In genomic region chr20:63789836-63790571, GRCh38 we compare ENCODE assay signal across 1 cellular context.
A peak's percentile ranks its signal among the peaks of the same experiment; 100 is the strongest.
TF ChIP-seq lines count a peak whose summit lies in the region.

No MANE protein-coding gene starts in this region.

TF ChIP-seq in HepG2, 621 proteins besides CTCF, POLR2A, EP300 and RAD21 (continued from another document):
- TF ChIP-seq PRPF4 (IDR thresholded peaks at IDR 0.05; ENCODE audit: low read depth, low read length, poor library complexity, severe bottlenecking) (peak; percentile 60), POLR2AphosphoS2 (IDR thresholded peaks at IDR 0.05; ENCODE audit: low read depth, low read length) (no peak), HMGA1 (CRISPR knock-in tag; conservative IDR thresholded peaks at IDR 0.05) (no peak), NONO (IDR thresholded peaks at IDR 0.05) (no peak), NONO (CRISPR knock-in tag; conservative IDR thresholded peaks at IDR 0.05) (no peak), CENPX (CRISPR knock-in tag; IDR thresholded peaks at IDR 0.05) (no peak), FOXA3 (CRISPR knock-in tag; IDR thresholded peaks at IDR 0.05) (no peak), ZNF460 (CRISPR knock-in tag; IDR thresholded peaks at IDR 0.05; ENCODE audit: borderline replicate concordance) (no peak), SP140L (CRISPR knock-in tag; IDR thresholded peaks at IDR 0.05; ENCODE audit: borderline replicate concordance) (no peak), ZNF333 (CRISPR knock-in tag; IDR thresholded peaks at IDR 0.05; ENCODE audit: borderline replicate concordance) (peak; percentile 10; the same call in 1 of the 2 replicates), ZNF280D (CRISPR knock-in tag; IDR thresholded peaks at IDR 0.05) (no peak), ZBTB39 (CRISPR knock-in tag; IDR thresholded peaks at IDR 0.05) (0 out of 2 replicates have a peak, but pooled peaks have one; percentile 42), SETDB1 (CRISPR knock-in tag; IDR thresholded peaks at IDR 0.05; ENCODE audit: borderline replicate concordance) (no peak), MAFF (IDR thresholded peaks at IDR 0.05; ENCODE audit: low read depth, low read length) (no peak), ZBTB34 (CRISPR knock-in tag; IDR thresholded peaks at IDR 0.05) (no peak), SP4 (CRISPR knock-in tag; IDR thresholded peaks at IDR 0.05) (0 out of 2 replicates have a peak, but pooled peaks have one; percentile 37), RAD51 (IDR thresholded peaks at IDR 0.05; ENCODE audit: borderline replicate concordance) (no peak), ZFP62 (CRISPR knock-in tag; IDR thresholded peaks at IDR 0.05) (no peak), ZFP36L1 (CRISPR knock-in tag; IDR thresholded peaks at IDR 0.05) (no peak), NAIF1 (CRISPR knock-in tag; IDR thresholded peaks at IDR 0.05; ENCODE audit: borderline replicate concordance) (no peak), ZNF296 (CRISPR knock-in tag; conservative IDR thresholded peaks at IDR 0.05) (no peak)
- TF ChIP-seq, protein P1, sequence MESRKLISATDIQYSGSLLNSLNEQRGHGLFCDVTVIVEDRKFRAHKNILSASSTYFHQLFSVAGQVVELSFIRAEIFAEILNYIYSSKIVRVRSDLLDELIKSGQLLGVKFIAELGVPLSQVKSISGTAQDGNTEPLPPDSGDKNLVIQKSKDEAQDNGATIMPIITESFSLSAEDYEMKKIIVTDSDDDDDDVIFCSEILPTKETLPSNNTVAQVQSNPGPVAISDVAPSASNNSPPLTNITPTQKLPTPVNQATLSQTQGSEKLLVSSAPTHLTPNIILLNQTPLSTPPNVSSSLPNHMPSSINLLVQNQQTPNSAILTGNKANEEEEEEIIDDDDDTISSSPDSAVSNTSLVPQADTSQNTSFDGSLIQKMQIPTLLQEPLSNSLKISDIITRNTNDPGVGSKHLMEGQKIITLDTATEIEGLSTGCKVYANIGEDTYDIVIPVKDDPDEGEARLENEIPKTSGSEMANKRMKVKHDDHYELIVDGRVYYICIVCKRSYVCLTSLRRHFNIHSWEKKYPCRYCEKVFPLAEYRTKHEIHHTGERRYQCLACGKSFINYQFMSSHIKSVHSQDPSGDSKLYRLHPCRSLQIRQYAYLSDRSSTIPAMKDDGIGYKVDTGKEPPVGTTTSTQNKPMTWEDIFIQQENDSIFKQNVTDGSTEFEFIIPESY (CRISPR knock-in tag; IDR thresholded peaks at IDR 0.05) = peak; percentile 8; the same call in 1 of the 2 replicates
- TF ChIP-seq, protein P2, sequence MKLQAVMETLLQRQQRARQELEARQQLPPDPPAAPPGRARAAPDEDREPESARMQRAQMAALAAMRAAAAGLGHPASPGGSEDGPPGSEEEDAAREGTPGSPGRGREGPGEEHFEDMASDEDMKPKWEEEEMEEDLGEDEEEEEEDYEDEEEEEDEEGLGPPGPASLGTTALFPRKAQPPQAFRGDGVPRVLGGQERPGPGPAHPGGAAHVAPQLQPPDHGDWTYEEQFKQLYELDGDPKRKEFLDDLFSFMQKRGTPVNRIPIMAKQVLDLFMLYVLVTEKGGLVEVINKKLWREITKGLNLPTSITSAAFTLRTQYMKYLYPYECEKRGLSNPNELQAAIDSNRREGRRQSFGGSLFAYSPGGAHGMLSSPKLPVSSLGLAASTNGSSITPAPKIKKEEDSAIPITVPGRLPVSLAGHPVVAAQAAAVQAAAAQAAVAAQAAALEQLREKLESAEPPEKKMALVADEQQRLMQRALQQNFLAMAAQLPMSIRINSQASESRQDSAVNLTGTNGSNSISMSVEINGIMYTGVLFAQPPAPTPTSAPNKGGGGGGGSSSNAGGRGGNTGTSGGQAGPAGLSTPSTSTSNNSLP (IDR thresholded peaks at IDR 0.05; ENCODE audit: low read depth, low read length) = no peak
- TF ChIP-seq, protein P3, sequence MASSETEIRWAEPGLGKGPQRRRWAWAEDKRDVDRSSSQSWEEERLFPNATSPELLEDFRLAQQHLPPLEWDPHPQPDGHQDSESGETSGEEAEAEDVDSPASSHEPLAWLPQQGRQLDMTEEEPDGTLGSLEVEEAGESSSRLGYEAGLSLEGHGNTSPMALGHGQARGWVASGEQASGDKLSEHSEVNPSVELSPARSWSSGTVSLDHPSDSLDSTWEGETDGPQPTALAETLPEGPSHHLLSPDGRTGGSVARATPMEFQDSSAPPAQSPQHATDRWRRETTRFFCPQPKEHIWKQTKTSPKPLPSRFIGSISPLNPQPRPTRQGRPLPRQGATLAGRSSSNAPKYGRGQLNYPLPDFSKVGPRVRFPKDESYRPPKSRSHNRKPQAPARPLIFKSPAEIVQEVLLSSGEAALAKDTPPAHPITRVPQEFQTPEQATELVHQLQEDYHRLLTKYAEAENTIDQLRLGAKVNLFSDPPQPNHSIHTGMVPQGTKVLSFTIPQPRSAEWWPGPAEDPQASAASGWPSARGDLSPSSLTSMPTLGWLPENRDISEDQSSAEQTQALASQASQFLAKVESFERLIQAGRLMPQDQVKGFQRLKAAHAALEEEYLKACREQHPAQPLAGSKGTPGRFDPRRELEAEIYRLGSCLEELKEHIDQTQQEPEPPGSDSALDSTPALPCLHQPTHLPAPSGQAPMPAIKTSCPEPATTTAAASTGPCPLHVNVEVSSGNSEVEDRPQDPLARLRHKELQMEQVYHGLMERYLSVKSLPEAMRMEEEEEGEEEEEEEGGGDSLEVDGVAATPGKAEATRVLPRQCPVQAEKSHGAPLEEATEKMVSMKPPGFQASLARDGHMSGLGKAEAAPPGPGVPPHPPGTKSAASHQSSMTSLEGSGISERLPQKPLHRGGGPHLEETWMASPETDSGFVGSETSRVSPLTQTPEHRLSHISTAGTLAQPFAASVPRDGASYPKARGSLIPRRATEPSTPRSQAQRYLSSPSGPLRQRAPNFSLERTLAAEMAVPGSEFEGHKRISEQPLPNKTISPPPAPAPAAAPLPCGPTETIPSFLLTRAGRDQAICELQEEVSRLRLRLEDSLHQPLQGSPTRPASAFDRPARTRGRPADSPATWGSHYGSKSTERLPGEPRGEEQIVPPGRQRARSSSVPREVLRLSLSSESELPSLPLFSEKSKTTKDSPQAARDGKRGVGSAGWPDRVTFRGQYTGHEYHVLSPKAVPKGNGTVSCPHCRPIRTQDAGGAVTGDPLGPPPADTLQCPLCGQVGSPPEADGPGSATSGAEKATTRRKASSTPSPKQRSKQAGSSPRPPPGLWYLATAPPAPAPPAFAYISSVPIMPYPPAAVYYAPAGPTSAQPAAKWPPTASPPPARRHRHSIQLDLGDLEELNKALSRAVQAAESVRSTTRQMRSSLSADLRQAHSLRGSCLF (CRISPR knock-in tag; IDR thresholded peaks at IDR 0.05; ENCODE audit: borderline replicate concordance) = no peak
- TF ChIP-seq, protein P4, sequence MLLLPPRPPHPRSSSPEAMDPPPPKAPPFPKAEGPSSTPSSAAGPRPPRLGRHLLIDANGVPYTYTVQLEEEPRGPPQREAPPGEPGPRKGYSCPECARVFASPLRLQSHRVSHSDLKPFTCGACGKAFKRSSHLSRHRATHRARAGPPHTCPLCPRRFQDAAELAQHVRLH (CRISPR knock-in tag; IDR thresholded peaks at IDR 0.05; ENCODE audit: borderline replicate concordance, low read depth) = no peak
TF ChIP-seq in HepG2: peak in this region for 15.
